14 cellular contexts compared by ENCODE assay signal in genomic region chr20:437787-438486, GRCh38. TPM values are rescaled to one million over a fixed set of nuclear protein-coding genes. Genes with fewer than 3 reads are reported as not detected.
A peak's percentile ranks its signal among the peaks of the same experiment; 100 is the strongest.
DNase-seq lines count a peak whose midpoint lies in the region; ATAC-seq and TF ChIP-seq lines count a peak whose summit lies in the region.
"Had no signal": no experiment of that assay in that cellular context is flagged by ENCODE, and none has a peak within 500 bp of the region (broad histone marks: within the 10 kb centered on the region; RNA-seq: fewer than 3 reads in every experiment).

No MANE protein-coding gene starts in this region.

- peak overlapping the region in 5 of 8 donors; percentile 4 to 53 (median 20) for H3K4me3 ChIP-seq in spleen
- H3K4me3 ChIP-seq: A549, HAP-1, thoracic aorta had no signal

- peaks cover 22 to 64% (median 44%) of the 10 kb centered on the region in 6 donors for H3K4me1 ChIP-seq in spleen

- peaks cover 40% of the 10 kb centered on the region for H3K4me1 Mint-ChIP-seq in dendritic cell treated with granulocyte-macrophage colony-stimulating factor and Interleukin-4, amounts not matched to agents 40 ng/mL and 50 ng/mL, for 4 days (ENCODE audit: low read depth)

- peak overlapping the region; percentile 3 to 85 (median 74) for H3K27ac ChIP-seq in spleen
- H3K27ac ChIP-seq: A549, thoracic aorta had no signal

- no peak for TF ChIP-seq CTCF in spleen (IDR thresholded peaks at IDR 0.05 in 8 of 11, conservative IDR thresholded peaks at IDR 0.05 in 3 of 11)

- no peak for TF ChIP-seq POLR2A in spleen (IDR thresholded peaks at IDR 0.05)

- 24 to 40% (median 35%) methylated on average over 6 of the region's 6 CpGs for WGBS in spleen, 5 donors

- peak overlapping the region; percentile 38 for H3K27ac Mint-ChIP-seq in dendritic cell treated with granulocyte-macrophage colony-stimulating factor and Interleukin-4, amounts not matched to agents 40 ng/mL and 50 ng/mL, for 4 days

- ATAC-seq in HG03457 (IDR thresholded peaks at IDR 0.05; ENCODE audit: unreplicated experiment), result no peak
- ATAC-seq: A549 had no signal

- no peaks in the 10 kb centered on the region for H3K27me3 ChIP-seq in spleen (replicated peaks in 1 of 7)
- H3K27me3 ChIP-seq: heart right ventricle had no signal

- H3K36me3 Mint-ChIP-seq in dendritic cell treated with granulocyte-macrophage colony-stimulating factor and Interleukin-4, amounts not matched to agents 40 ng/mL and 50 ng/mL, for 4 days (ENCODE audit: low read depth), result peaks cover 100% of the 10 kb centered on the region

- H3K9me3 Mint-ChIP-seq in dendritic cell treated with granulocyte-macrophage colony-stimulating factor and Interleukin-4, amounts not matched to agents 40 ng/mL and 50 ng/mL, for 4 days, result no peaks in the 10 kb centered on the region

- no peaks in the 10 kb centered on the region for H3K27me3 Mint-ChIP-seq in dendritic cell treated with granulocyte-macrophage colony-stimulating factor and Interleukin-4, amounts not matched to agents 40 ng/mL and 50 ng/mL, for 4 days

- DNase-seq in SKM-1 treated with dmso at 0.1 percent for 144 hours (lab: John Stamatoyannopoulos, UW; ENCODE audit: unreplicated experiment) (peak; percentile 1), SKM-1 (lab: John Stamatoyannopoulos, UW; ENCODE audit: unreplicated experiment) (no peak), RPMI8226 (peak; percentile 34), spleen (no peak), NCI-H1105 (lab: John Stamatoyannopoulos, UW) (no peak)
- DNase-seq in central memory CD4-positive, alpha-beta T cell, result no peak
- DNase-seq: NCI-H146, NCI-H748 treated with DMSO at 0.1 percent for 48 hours had no signal

- intact Hi-C loops in dendritic cell treated with granulocyte-macrophage colony-stimulating factor and Interleukin-4, amounts not matched to agents 40 ng/mL and 50 ng/mL, for 4 days (cut with micrococcal nuclease), result no loop called here
- intact Hi-C loops in spleen (cut with DNase I; ENCODE audit: low total_unique reads), result loop anchor here (10.0 kb wide), 1 partner anchor 83 kb away; no protein-coding TSS in a partner anchor

- H3K9me3 ChIP-seq in spleen, result no peaks in the 10 kb centered on the region
- H3K9me3 ChIP-seq: A549, HAP-1, heart right ventricle, thoracic aorta had no signal

- H3K4me3 Mint-ChIP-seq in dendritic cell treated with granulocyte-macrophage colony-stimulating factor and Interleukin-4, amounts not matched to agents 40 ng/mL and 50 ng/mL, for 4 days, result no peak overlapping the region

- H3K36me3 ChIP-seq in spleen, result peaks cover 0 to 95% (median 56%) of the 10 kb centered on the region in 6 donors

RNA-seq across cellular contexts. Expression of gene TBC1D20, which starts 24.4 kb away (rescaled TPM):
- total RNA-seq in spleen, result 10 to 100 TPM; 30.6 to 41.0 (median 34.8) TPM
- 10 to 100 TPM in 2 of 3 donors, 1 to 10 TPM in 1; 9.2 to 15.1 (median 10.3) TPM for polyA plus RNA-seq in spleen

RNA-seq across cellular contexts. Expression of gene RBCK1, which starts 29.8 kb away (rescaled TPM):
- 100 to 1,000 TPM in 4 of 7 donors, 10 to 100 TPM in 3; 90.2 to 124 (median 105) TPM for total RNA-seq in spleen
- polyA plus RNA-seq in spleen, result 100 to 1,000 TPM in 1 of 3 donors, 10 to 100 TPM in 2; 78.6 to 152 (median 98.9) TPM

RNA-seq across cellular contexts. Expression of gene TRIB3, which starts 57.4 kb away (rescaled TPM):
- total RNA-seq in spleen, result 10 to 100 TPM in 4 of 7 donors, 1 to 10 TPM in 3; 8.3 to 25.7 (median 12.0) TPM
- polyA plus RNA-seq in spleen, result 10 to 100 TPM in 2 of 3 donors, 1 to 10 TPM in 1; 5.7 to 11.7 (median 11.6) TPM

Comparison
In these comparisons a context has a peak if more than half of its experiments do, and no peak if none do; other contexts are left out.
1. DNase-seq: peak in SKM-1 treated with dmso at 0.1 percent for 144 hours (single experiment) and RPMI8226 (single experiment); none in SKM-1 (single experiment), spleen (single experiment), central memory CD4-positive, alpha-beta T cell (single experiment) and NCI-H1105 (single experiment).